ENCODE assay signal across 1 cellular context in the genomic region with DNA sequence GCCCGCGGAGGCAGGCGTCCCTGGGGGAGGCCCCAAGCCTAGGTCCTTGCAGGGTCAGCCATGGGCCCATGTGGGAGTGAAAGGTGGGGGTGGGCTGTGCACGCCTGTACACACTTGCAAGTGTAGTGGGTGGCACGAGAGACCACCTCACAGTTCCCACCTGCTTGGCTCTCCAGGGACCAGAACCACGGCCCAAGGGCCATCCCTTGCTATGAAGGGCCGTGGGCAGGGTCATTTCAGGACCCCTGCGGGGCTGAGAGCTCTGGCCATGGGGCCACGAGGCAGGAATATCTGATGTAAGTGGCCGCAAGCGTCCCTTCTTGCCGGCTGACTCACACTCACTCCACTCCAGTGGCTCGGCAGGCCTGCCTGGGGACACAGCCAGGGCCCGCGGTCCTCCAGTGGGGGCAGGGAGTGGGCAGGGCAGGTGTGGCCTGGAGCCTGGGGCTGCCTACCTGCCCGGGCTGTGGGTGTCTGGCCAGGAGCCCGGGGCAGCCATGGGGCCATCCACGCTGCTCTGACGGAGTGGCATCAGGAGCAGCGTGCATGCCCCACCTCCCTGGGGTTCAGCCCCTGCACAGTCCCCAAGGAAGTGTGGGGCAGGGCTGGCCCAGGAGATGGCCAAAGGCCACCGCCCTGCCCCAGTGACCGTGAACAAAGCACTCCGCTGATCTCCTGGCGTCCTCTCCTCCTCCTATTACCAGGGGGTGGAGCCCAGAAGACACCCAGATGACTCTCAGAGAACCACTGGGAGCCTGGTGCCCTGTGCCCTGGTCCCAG.
A peak's percentile ranks its signal among the peaks of the same experiment; 100 is the strongest.
TF ChIP-seq lines count a peak whose summit lies in the region.

No MANE protein-coding gene starts in this region.

TF ChIP-seq in K562, 482 proteins besides CTCF, POLR2A, EP300 and RAD21 (continued from another document):
- TF ChIP-seq, protein P1, sequence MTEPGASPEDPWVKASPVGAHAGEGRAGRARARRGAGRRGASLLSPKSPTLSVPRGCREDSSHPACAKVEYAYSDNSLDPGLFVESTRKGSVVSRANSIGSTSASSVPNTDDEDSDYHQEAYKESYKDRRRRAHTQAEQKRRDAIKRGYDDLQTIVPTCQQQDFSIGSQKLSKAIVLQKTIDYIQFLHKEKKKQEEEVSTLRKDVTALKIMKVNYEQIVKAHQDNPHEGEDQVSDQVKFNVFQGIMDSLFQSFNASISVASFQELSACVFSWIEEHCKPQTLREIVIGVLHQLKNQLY (CRISPR knock-in tag; conservative IDR thresholded peaks at IDR 0.05) = no peak
- TF ChIP-seq NFE2 (IDR thresholded peaks at IDR 0.05; ENCODE audit: low read depth) = peak; percentile 14; the same call in 1 of the 2 replicates
- TF ChIP-seq TEAD1 (CRISPR knock-in tag; IDR thresholded peaks at IDR 0.05) = peak; percentile 67 to 78; a peak in 3 of 4 replicates
- peak; percentile 91 for TF ChIP-seq FOXP1 (CRISPR knock-in tag; IDR thresholded peaks at IDR 0.05)
- TF ChIP-seq PHF8 (IDR thresholded peaks at IDR 0.05; ENCODE audit: borderline replicate concordance, low read length) = peak; percentile 52; the same call in 1 of the 2 replicates
- peak; percentile 98 for TF ChIP-seq JUND (IDR thresholded peaks at IDR 0.05; ENCODE audit: borderline replicate concordance, low read depth, low read length)
- TF ChIP-seq JUND (tag; IDR thresholded peaks at IDR 0.05; ENCODE audit: borderline replicate concordance, low read depth, low read length) = peak; percentile 91; the same call in 1 of the 3 replicates
- TF ChIP-seq ZNF707 (CRISPR knock-in tag; conservative IDR thresholded peaks at IDR 0.05) = no peak
- TF ChIP-seq FOXA3 (CRISPR knock-in tag; conservative IDR thresholded peaks at IDR 0.05 in 1 of 2, IDR thresholded peaks at IDR 0.05 in 1 of 2) = no peak
- peak; percentile 38 for TF ChIP-seq E2F3 (CRISPR knock-in tag; IDR thresholded peaks at IDR 0.05)
- no peak for TF ChIP-seq ZNF121 (CRISPR knock-in tag; conservative IDR thresholded peaks at IDR 0.05)
- TF ChIP-seq RBBP5 (IDR thresholded peaks at IDR 0.05; ENCODE audit: borderline replicate concordance, insufficient read depth, low read length, poor library complexity, severe bottlenecking) = peak; percentile 58
- TF ChIP-seq RFX1 (IDR thresholded peaks at IDR 0.05) = no peak
- TF ChIP-seq ZNF551 (CRISPR knock-in tag; IDR thresholded peaks at IDR 0.05) = no peak
- TF ChIP-seq, protein P2, sequence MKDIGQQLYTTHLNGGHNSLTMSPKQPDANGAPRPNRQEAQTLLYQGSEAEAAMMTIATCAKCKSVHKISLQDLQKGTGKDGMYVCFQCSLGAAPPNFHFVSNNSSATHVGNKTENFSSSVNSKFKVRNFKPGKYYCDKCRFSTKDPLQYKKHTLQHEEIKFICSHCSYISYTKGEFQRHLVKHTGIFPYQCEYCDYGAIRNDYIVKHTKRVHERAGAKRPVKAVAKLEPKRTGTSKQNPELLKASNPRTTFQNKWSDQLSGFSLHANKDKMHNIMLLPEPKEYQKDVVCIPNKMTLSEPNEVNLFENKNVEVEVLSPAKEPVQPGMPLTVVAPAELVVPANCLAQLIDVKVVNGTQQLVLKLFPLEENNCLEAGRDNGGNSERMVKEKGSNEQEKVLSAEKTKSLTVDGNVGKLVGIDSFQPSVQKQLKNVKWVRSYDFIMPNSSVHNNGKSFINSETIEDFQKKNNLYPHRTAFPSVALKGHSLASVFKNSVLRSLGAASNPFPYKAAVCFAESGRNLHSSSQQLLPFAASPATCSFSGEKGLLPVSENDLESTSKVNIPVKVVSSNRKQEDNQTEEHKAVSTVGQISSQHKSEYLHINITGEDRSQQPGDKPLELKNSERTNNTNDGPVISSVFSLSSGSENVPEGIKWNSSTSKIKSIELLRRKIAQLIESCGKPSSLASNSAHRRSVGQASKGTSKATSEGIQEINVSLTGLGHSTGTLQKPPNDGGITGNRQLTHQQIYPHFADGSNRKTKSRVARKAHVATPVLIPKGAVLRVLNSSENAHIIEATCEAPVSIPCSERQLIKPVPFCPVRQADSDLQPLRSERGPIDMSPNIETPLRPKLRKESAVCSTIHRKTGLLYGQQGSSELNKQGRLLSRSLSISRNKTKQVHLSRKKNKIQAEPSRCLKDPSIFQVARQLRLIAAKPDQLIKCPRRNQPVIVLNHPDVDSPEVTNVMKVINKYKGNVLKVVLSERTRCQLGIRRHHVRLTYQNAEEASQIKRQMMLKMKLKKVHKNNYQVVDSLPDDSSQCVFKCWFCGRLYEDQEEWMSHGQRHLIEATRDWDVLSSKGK (CRISPR knock-in tag; IDR thresholded peaks at IDR 0.05) = no peak
- TF ChIP-seq RBM15 (IDR thresholded peaks at IDR 0.05; ENCODE audit: insufficient read depth, low read length) = no peak
- TF ChIP-seq ZNF77 (CRISPR knock-in tag; IDR thresholded peaks at IDR 0.05) = no peak
- peak; percentile 68 for TF ChIP-seq ZNF41 (CRISPR knock-in tag; conservative IDR thresholded peaks at IDR 0.05)
- TF ChIP-seq TFAM (CRISPR knock-in tag; conservative IDR thresholded peaks at IDR 0.05) = no peak
- no peak for TF ChIP-seq SNRNP70 (optimal IDR thresholded peaks at IDR 0.05; ENCODE audit: low read depth, low read length)
- TF ChIP-seq ETS2 (tag; IDR thresholded peaks at IDR 0.05; ENCODE audit: borderline replicate concordance, poor library complexity, severe bottlenecking) = peak; percentile 14
- TF ChIP-seq, protein P3, sequence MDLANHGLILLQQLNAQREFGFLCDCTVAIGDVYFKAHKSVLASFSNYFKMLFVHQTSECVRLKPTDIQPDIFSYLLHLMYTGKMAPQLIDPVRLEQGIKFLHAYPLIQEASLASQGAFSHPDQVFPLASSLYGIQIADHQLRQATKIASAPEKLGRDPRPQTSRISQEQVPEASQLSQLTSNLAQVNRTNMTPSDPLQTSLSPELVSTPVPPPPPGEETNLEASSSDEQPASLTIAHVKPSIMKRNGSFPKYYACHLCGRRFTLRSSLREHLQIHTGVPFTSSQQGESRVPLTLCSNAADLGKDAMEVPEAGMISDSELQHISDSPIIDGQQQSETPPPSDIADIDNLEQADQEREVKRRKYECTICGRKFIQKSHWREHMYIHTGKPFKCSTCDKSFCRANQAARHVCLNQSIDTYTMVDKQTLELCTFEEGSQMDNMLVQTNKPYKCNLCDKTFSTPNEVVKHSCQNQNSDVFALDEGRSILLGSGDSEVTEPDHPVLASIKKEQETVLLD (IDR thresholded peaks at IDR 0.05) = peak; percentile 39; the same call in 1 of the 2 replicates
- TF ChIP-seq OTX1 (CRISPR knock-in tag; IDR thresholded peaks at IDR 0.05) = no peak
- TF ChIP-seq MTF1 (CRISPR knock-in tag; IDR thresholded peaks at IDR 0.05; ENCODE audit: borderline replicate concordance) = 0 out of 2 replicates have a peak, but pooled peaks have one; percentile 27
- TF ChIP-seq GABPA (tag; conservative IDR thresholded peaks at IDR 0.05; ENCODE audit: low read depth) = peak; percentile 46; the same call in 1 of the 2 replicates
- TF ChIP-seq, protein P4, sequence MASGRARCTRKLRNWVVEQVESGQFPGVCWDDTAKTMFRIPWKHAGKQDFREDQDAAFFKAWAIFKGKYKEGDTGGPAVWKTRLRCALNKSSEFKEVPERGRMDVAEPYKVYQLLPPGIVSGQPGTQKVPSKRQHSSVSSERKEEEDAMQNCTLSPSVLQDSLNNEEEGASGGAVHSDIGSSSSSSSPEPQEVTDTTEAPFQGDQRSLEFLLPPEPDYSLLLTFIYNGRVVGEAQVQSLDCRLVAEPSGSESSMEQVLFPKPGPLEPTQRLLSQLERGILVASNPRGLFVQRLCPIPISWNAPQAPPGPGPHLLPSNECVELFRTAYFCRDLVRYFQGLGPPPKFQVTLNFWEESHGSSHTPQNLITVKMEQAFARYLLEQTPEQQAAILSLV (tag; IDR thresholded peaks at IDR 0.05) = peak; percentile 88
TF ChIP-seq in K562: peak in this region for 221.
